In genomic region chr14:90624228-90624627, GRCh38 we compare ENCODE assay signal across 1 cellular context.
TF ChIP-seq lines count a peak whose summit lies in the region.

No MANE protein-coding gene starts in this region.

TF ChIP-seq in HepG2, 621 proteins besides CTCF, POLR2A, EP300 and RAD21 (continued from another document):
- TF ChIP-seq TFDP1 (CRISPR knock-in tag; IDR thresholded peaks at IDR 0.05; ENCODE audit: borderline replicate concordance) (no peak), ZMAT5 (CRISPR knock-in tag; IDR thresholded peaks at IDR 0.05; ENCODE audit: borderline replicate concordance, low read depth) (no peak), ZBTB43 (CRISPR knock-in tag; conservative IDR thresholded peaks at IDR 0.05) (no peak), CSRNP2 (CRISPR knock-in tag; conservative IDR thresholded peaks at IDR 0.05; ENCODE audit: low read depth) (no peak), FOSL2 (CRISPR knock-in tag; IDR thresholded peaks at IDR 0.05) (peak; percentile 88), HNF1B (CRISPR knock-in tag; IDR thresholded peaks at IDR 0.05) (no peak), MAX (IDR thresholded peaks at IDR 0.05) (peak; percentile 38; the same call in 1 of the 2 replicates), MAFK (conservative IDR thresholded peaks at IDR 0.05 in 1 of 2, IDR thresholded peaks at IDR 0.05 in 1 of 2; ENCODE audit: low read length in 2 of 2) (0 out of 4 replicates have a peak, but pooled peaks of 1 of the 2 experiments have one; percentile 32), SALL1 (CRISPR knock-in tag; IDR thresholded peaks at IDR 0.05) (peak; percentile 11; the same call in 1 of the 2 replicates), ARID5B (CRISPR knock-in tag; IDR thresholded peaks at IDR 0.05) (0 out of 2 replicates have a peak, but pooled peaks have one; percentile 6), SAP130 (CRISPR knock-in tag; IDR thresholded peaks at IDR 0.05; ENCODE audit: low read depth) (peak; percentile 37; the same call in 1 of the 2 replicates), ZFAT (CRISPR knock-in tag; conservative IDR thresholded peaks at IDR 0.05) (no peak), MXD4 (CRISPR knock-in tag; IDR thresholded peaks at IDR 0.05) (no peak), THAP11 (CRISPR knock-in tag; IDR thresholded peaks at IDR 0.05) (no peak), ZBTB39 (CRISPR knock-in tag; IDR thresholded peaks at IDR 0.05) (no peak), ETV5 (CRISPR knock-in tag; IDR thresholded peaks at IDR 0.05; ENCODE audit: borderline replicate concordance) (peak; percentile 59; the same call in 1 of the 2 replicates), MAFF (IDR thresholded peaks at IDR 0.05; ENCODE audit: low read depth, low read length) (0 out of 2 replicates have a peak, but pooled peaks have one; percentile 13), ZNF687 (CRISPR knock-in tag; IDR thresholded peaks at IDR 0.05) (peak; percentile 44)
